In genomic region chr14:98956616-98957015, GRCh38 we compare ENCODE assay signal across 16 cellular contexts.
"Had no signal": no experiment of that assay in that cellular context is flagged by ENCODE, and none has a peak within 500 bp of the region (broad histone marks: within the 10 kb centered on the region; RNA-seq: fewer than 3 reads in every experiment).

No MANE protein-coding gene starts in this region.

- H3K36me3 Mint-ChIP-seq: naive thymus-derived CD8-positive, alpha-beta T cell had no signal

- H3K4me1 ChIP-seq: testis, upper lobe of right lung had no signal

- H3K27me3 Mint-ChIP-seq: activated CD4-positive, alpha-beta memory T cell treated with anti-CD3 and anti-CD28 coated beads, Interleukin-2, amount 10 ng/mL, durations not matched to agents 7 days and 5 days; activated CD4-positive, alpha-beta T cell treated with anti-CD3 and anti-CD28 coated beads for 36 hours; naive thymus-derived CD8-positive, alpha-beta T cell had no signal

- H3K4me3 ChIP-seq: dorsolateral prefrontal cortex, mucosa of descending colon, testis, upper lobe of right lung had no signal

- H3K9me3 Mint-ChIP-seq: activated CD4-positive, alpha-beta memory T cell treated with anti-CD3 and anti-CD28 coated beads, Interleukin-2, amount 10 ng/mL, durations not matched to agents 7 days and 5 days; activated T-helper 1 cell treated with anti-CD3 and anti-CD28 coated beads, Interleukin-12 subunit alpha, Interleukin-12 subunit beta, Interleukin-2, Interleukin-4 antibody, amounts not matched to agents 30 ng/mL and 10 ng/mL and 1 ng/mL, durations not matched to agents 14 hours and 24 hours and 36 hours; naive thymus-derived CD8-positive, alpha-beta T cell; T-helper 1 cell treated with Interleukin-12 subunit alpha and Interleukin-12 subunit beta and Interleukin-4 antibody, amounts not matched to agents 30 μg/mL and 1 μg/mL, for 36 hours had no signal

- H3K9me3 ChIP-seq: mucosa of descending colon, neutrophil, testis, upper lobe of right lung had no signal

- H3K27ac Mint-ChIP-seq: activated CD4-positive, alpha-beta memory T cell treated with anti-CD3 and anti-CD28 coated beads, Interleukin-2, amount 10 ng/mL, durations not matched to agents 7 days and 5 days; activated CD4-positive, alpha-beta T cell treated with anti-CD3 and anti-CD28 coated beads for 36 hours; activated T-helper 1 cell treated with anti-CD3 and anti-CD28 coated beads, Interleukin-12 subunit alpha, Interleukin-12 subunit beta, Interleukin-2, Interleukin-4 antibody, amounts not matched to agents 30 ng/mL and 10 ng/mL and 1 ng/mL, durations not matched to agents 14 hours and 24 hours and 36 hours; T-helper 1 cell treated with Interleukin-12 subunit alpha and Interleukin-12 subunit beta and Interleukin-4 antibody, amounts not matched to agents 30 μg/mL and 1 μg/mL, for 36 hours had no signal

- H3K36me3 ChIP-seq: neutrophil, upper lobe of right lung had no signal

- DNase-seq: activated CD4-positive, alpha-beta memory T cell treated with anti-CD3 and anti-CD28 coated beads, Interleukin-2, amount 10 ng/mL, durations not matched to agents 7 days and 5 days; activated CD4-positive, alpha-beta T cell treated with anti-CD3 and anti-CD28 coated beads for 36 hours; activated naive CD4-positive, alpha-beta T cell treated with Interleukin-2 at 50 U/mL for 16 hours; dorsolateral prefrontal cortex; erythroblast; naive thymus-derived CD8-positive, alpha-beta T cell; posterior cingulate gyrus; small intestine; stimulated activated CD4-positive, alpha-beta T cell treated with anti-CD3 and anti-CD28 coated beads, Interleukin-4, amount 100 ng/mL, for 4 hours; stimulated activated naive CD8-positive, alpha-beta T cell treated with anti-CD3 and anti-CD28 coated beads, Interleukin-15, Interleukin-2, amounts not matched to agents 100 U/mL and 50 U/mL, for 24 hours; upper lobe of right lung had no signal

- H3K27ac ChIP-seq: dorsolateral prefrontal cortex, neutrophil, testis, upper lobe of right lung had no signal

- H3K4me3 Mint-ChIP-seq: activated CD4-positive, alpha-beta memory T cell treated with anti-CD3 and anti-CD28 coated beads, Interleukin-2, amount 10 ng/mL, durations not matched to agents 7 days and 5 days; activated CD4-positive, alpha-beta T cell treated with anti-CD3 and anti-CD28 coated beads for 36 hours; activated T-helper 1 cell treated with anti-CD3 and anti-CD28 coated beads, Interleukin-12 subunit alpha, Interleukin-12 subunit beta, Interleukin-2, Interleukin-4 antibody, amounts not matched to agents 30 ng/mL and 10 ng/mL and 1 ng/mL, durations not matched to agents 14 hours and 24 hours and 36 hours; naive thymus-derived CD8-positive, alpha-beta T cell; T-helper 1 cell treated with Interleukin-12 subunit alpha and Interleukin-12 subunit beta and Interleukin-4 antibody, amounts not matched to agents 30 μg/mL and 1 μg/mL, for 36 hours had no signal

- H3K27me3 ChIP-seq: neutrophil, testis, upper lobe of right lung had no signal
